8 cellular contexts compared by ENCODE assay signal in the genomic region with DNA sequence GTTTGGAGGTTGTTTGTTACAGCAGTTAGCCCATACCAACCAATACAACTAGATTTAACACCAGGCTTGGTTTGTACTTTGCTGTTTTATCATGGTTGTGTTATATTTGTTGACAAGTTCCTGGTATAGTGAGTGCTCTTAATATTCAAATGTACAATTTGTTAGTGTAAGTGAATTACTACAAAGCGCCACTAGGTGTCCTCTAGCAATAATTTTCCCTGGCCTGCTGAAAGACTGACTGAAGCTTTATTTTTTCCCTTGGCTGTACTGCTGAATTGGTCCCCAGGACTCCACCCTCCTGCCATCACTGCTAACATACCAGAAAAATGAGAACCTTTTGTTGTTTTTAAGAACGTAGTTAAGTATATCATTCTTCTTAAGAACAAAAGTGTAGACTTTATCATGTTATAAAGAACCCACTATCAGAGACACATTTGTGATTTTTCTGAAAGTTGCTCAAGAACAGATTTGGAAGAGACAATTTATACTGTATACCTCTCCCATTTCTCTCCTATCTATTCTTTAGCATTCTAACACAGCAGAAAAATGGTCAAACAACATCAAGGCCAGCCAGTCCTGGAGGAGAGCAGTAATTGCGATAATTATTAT.
A peak's percentile ranks its signal among the peaks of the same experiment; 100 is the strongest.
DNase-seq lines count a peak whose midpoint lies in the region; TF ChIP-seq lines count a peak whose summit lies in the region.

No MANE protein-coding gene starts in this region.

- CTCF ChIA-PET in activated naive CD4-positive, alpha-beta T cell treated with anti-CD3 and anti-CD28 coated beads, Interleukin-2, amount 10 ng/mL, durations not matched to agents 7 days and 5 days (lab: Charles Lee): interaction anchor here (0.7 to 10.8 kb wide), 7 partner anchors 9 to 241 kb away, joined by 3 to 93 read pairs (median 5); no protein-coding TSS in a partner anchor
- CTCF ChIA-PET in SK-N-SH (lab: Yijun Ruan, JAX): interaction anchor here (0.6 to 8.3 kb wide), 25 partner anchors 8 to 1104 kb away, joined by 3 to 109 read pairs (median 4); no protein-coding TSS in a partner anchor

- H3K79me2 ChIP-seq in H9 (ENCODE audit: insufficient read depth, low read length) (no peaks in the 10 kb centered on the region), SK-N-SH (ENCODE audit: insufficient read depth) (no peaks in the 10 kb centered on the region)

- no peaks in the 10 kb centered on the region for H3K23me2 ChIP-seq in H9 (ENCODE audit: insufficient read length, low read depth, low read length, poor library complexity, severe bottlenecking)

- H3K4me1 ChIP-seq in H9 (ENCODE audit: insufficient read depth, low read length) (peaks cover 8% of the 10 kb centered on the region), SK-N-SH (ENCODE audit: control insufficient read depth in 1 of 2, insufficient read depth in 2 of 2, low read depth in 1 of 2, low read length in 1 of 2) (no peaks in the 10 kb centered on the region; a peak in 2 of 4 replicates)

- H3K4me2 ChIP-seq in H9 (ENCODE audit: insufficient read depth, insufficient read length, low read length): no peak overlapping the region
- H3K4me2 ChIP-seq in SK-N-SH: no peak overlapping the region

- H3K27ac Mint-ChIP-seq in activated naive CD4-positive, alpha-beta T cell treated with anti-CD3 and anti-CD28 coated beads, Interleukin-2, amount 50 U/mL, for 24 hours: peak overlapping the region; percentile 31
- no peak overlapping the region for H3K27ac Mint-ChIP-seq in activated naive CD4-positive, alpha-beta T cell treated with anti-CD3 and anti-CD28 coated beads, Interleukin-2, amount 10 ng/mL, durations not matched to agents 7 days and 5 days
- H3K27ac Mint-ChIP-seq in H9 (peak overlapping the region in 2 of 3 experiments; percentile 72 to 82; a peak in 2 of 7 replicates), osteocyte (ENCODE audit: unreplicated experiment) (no peak overlapping the region)

- TF ChIP-seq RAD21 in SK-N-SH (IDR thresholded peaks at IDR 0.05; ENCODE audit: low read length): peak; percentile 83

- no peak overlapping the region for H3K4ac ChIP-seq in H9 (ENCODE audit: low read depth, low read length)

- TF ChIP-seq EP300 in SK-N-SH (IDR thresholded peaks at IDR 0.05; ENCODE audit: borderline replicate concordance in 1 of 2, low read depth in 1 of 2, low read length in 1 of 2): no peak

- POLR2A ChIA-PET in SK-N-SH (lab: Yijun Ruan, JAX): no interaction called here

- no CpG with 5 or more reads among the region's 3 CpGs for WGBS in H9 (ENCODE audit: extremely low coverage, insufficient read length, low lambda C conversion rate)
- WGBS in SK-N-SH (ENCODE audit: low lambda C conversion rate): 37% methylated on average over 3 of the region's 3 CpGs

- no peak overlapping the region for H2AK5ac ChIP-seq in H9 (ENCODE audit: insufficient read length, low read length)

- H2BK5ac ChIP-seq in H9 (ENCODE audit: insufficient read length, low read length): no peak overlapping the region

- peak; percentile 82 for TF ChIP-seq CTCF in H9 (conservative IDR thresholded peaks at IDR 0.05)
- TF ChIP-seq CTCF in SK-N-SH (IDR thresholded peaks at IDR 0.05): peak; percentile 71
- TF ChIP-seq CTCF in fibroblast of mammary gland (conservative IDR thresholded peaks at IDR 0.05; ENCODE audit: control insufficient read depth, insufficient read depth, low read depth, low read length): peak; percentile 71
- peak; percentile 77 for TF ChIP-seq CTCF in osteocyte (IDR thresholded peaks at IDR 0.05)

- no peaks in the 10 kb centered on the region for H3K4me1 Mint-ChIP-seq in activated naive CD4-positive, alpha-beta T cell treated with anti-CD3 and anti-CD28 coated beads, Interleukin-2, amount 50 U/mL, for 24 hours
- no peaks in the 10 kb centered on the region for H3K4me1 Mint-ChIP-seq in activated naive CD4-positive, alpha-beta T cell treated with anti-CD3 and anti-CD28 coated beads, Interleukin-2, amount 10 ng/mL, durations not matched to agents 7 days and 5 days
- peaks cover 58 to 66% of the 10 kb centered on the region in 2 experiments for H3K4me1 Mint-ChIP-seq in H9
- peaks cover 16% of the 10 kb centered on the region for H3K4me1 Mint-ChIP-seq in osteocyte (ENCODE audit: unreplicated experiment)

- no peaks in the 10 kb centered on the region for H3K9me3 ChIP-seq in H9 (ENCODE audit: control insufficient read depth, low read depth, low read length)
- H3K9me3 ChIP-seq in MG63: no peaks in the 10 kb centered on the region
- H3K9me3 ChIP-seq in SK-N-SH: no peaks in the 10 kb centered on the region

- H3K9me3 Mint-ChIP-seq in activated naive CD4-positive, alpha-beta T cell treated with anti-CD3 and anti-CD28 coated beads, Interleukin-2, amount 50 U/mL, for 24 hours: no peaks in the 10 kb centered on the region
- no peaks in the 10 kb centered on the region for H3K9me3 Mint-ChIP-seq in activated naive CD4-positive, alpha-beta T cell treated with anti-CD3 and anti-CD28 coated beads, Interleukin-2, amount 10 ng/mL, durations not matched to agents 7 days and 5 days
- H3K9me3 Mint-ChIP-seq in H9 (no peaks in the 10 kb centered on the region; a peak in 1 of 5 replicates), osteocyte (ENCODE audit: unreplicated experiment) (peaks cover 4% of the 10 kb centered on the region)

- no peak overlapping the region for H2BK120ac ChIP-seq in H9 (ENCODE audit: low read depth, low read length, poor library complexity, severe bottlenecking)

- no peaks in the 10 kb centered on the region for H3K9me2 ChIP-seq in SK-N-SH

- no peak overlapping the region for H4K91ac ChIP-seq in H9 (ENCODE audit: insufficient read length, low read depth, low read length)

- H3K27me3 ChIP-seq in H9 (ENCODE audit: insufficient read depth, low read length): no peaks in the 10 kb centered on the region
- H3K27me3 ChIP-seq in MG63: no peaks in the 10 kb centered on the region
- H3K27me3 ChIP-seq in SK-N-SH (ENCODE audit: insufficient read depth): no peaks in the 10 kb centered on the region

- no peak overlapping the region for H3K23ac ChIP-seq in H9 (ENCODE audit: insufficient read length, low read depth, low read length)

- H3K14ac ChIP-seq in H9 (ENCODE audit: insufficient read depth, low read length): no peak overlapping the region

- H3K27me3 Mint-ChIP-seq in activated naive CD4-positive, alpha-beta T cell treated with anti-CD3 and anti-CD28 coated beads, Interleukin-2, amount 50 U/mL, for 24 hours: peaks cover 14% of the 10 kb centered on the region
- H3K27me3 Mint-ChIP-seq in activated naive CD4-positive, alpha-beta T cell treated with anti-CD3 and anti-CD28 coated beads, Interleukin-2, amount 10 ng/mL, durations not matched to agents 7 days and 5 days: peaks cover 17% of the 10 kb centered on the region
- H3K27me3 Mint-ChIP-seq in H9 (ENCODE audit: low read depth): no peaks in the 10 kb centered on the region
- H3K27me3 Mint-ChIP-seq in osteocyte (ENCODE audit: unreplicated experiment): no peaks in the 10 kb centered on the region

- H3K79me1 ChIP-seq in H9 (ENCODE audit: insufficient read depth, low read depth, low read length, poor library complexity, severe bottlenecking): no peaks in the 10 kb centered on the region

- no peak overlapping the region for H2BK12ac ChIP-seq in H9 (ENCODE audit: insufficient read length, low read depth, low read length)

- H3K36me3 Mint-ChIP-seq in activated naive CD4-positive, alpha-beta T cell treated with anti-CD3 and anti-CD28 coated beads, Interleukin-2, amount 50 U/mL, for 24 hours: peaks cover 1% of the 10 kb centered on the region
- H3K36me3 Mint-ChIP-seq in activated naive CD4-positive, alpha-beta T cell treated with anti-CD3 and anti-CD28 coated beads, Interleukin-2, amount 10 ng/mL, durations not matched to agents 7 days and 5 days: no peaks in the 10 kb centered on the region
- no peaks in the 10 kb centered on the region for H3K36me3 Mint-ChIP-seq in H9 (ENCODE audit: insufficient read depth in 1 of 3, low read depth in 3 of 3)
- H3K36me3 Mint-ChIP-seq in osteocyte (ENCODE audit: unreplicated experiment): no peaks in the 10 kb centered on the region

- H3K36me3 ChIP-seq in MG63: no peaks in the 10 kb centered on the region
- H3K36me3 ChIP-seq in SK-N-SH (replicated peaks in 1 of 2; ENCODE audit: control insufficient read depth in 1 of 2, insufficient read depth in 2 of 2, low read length in 1 of 2): no peaks in the 10 kb centered on the region

- no peak overlapping the region for H2BK15ac ChIP-seq in H9 (ENCODE audit: low read depth, low read length)

- H3K9ac ChIP-seq in H9 (ENCODE audit: extremely low read depth, insufficient read length, low read length): no peak overlapping the region
- H3K9ac ChIP-seq in SK-N-SH: no peak overlapping the region

- H3K4me3 Mint-ChIP-seq in activated naive CD4-positive, alpha-beta T cell treated with anti-CD3 and anti-CD28 coated beads, Interleukin-2, amount 50 U/mL, for 24 hours: no peak overlapping the region
- no peak overlapping the region for H3K4me3 Mint-ChIP-seq in activated naive CD4-positive, alpha-beta T cell treated with anti-CD3 and anti-CD28 coated beads, Interleukin-2, amount 10 ng/mL, durations not matched to agents 7 days and 5 days
- no peak overlapping the region for H3K4me3 Mint-ChIP-seq in H9
- no peak overlapping the region for H3K4me3 Mint-ChIP-seq in osteocyte (ENCODE audit: unreplicated experiment)

- no peak overlapping the region for H3T11ph ChIP-seq in H9 (ENCODE audit: low read length)

- no peaks in the 10 kb centered on the region for H3F3A ChIP-seq in SK-N-SH (replicated peaks; ENCODE audit: insufficient read depth)

- no peak overlapping the region for H4K8ac ChIP-seq in H9 (replicated peaks; ENCODE audit: insufficient read length, low read depth, low read length)

- no peaks in the 10 kb centered on the region for H4K20me1 ChIP-seq in H9 (ENCODE audit: control insufficient read depth, insufficient read depth, insufficient read length)
- H4K20me1 ChIP-seq in SK-N-SH (ENCODE audit: insufficient read depth): no peaks in the 10 kb centered on the region

- H3K18ac ChIP-seq in H9 (ENCODE audit: insufficient read length, low read depth, low read length): no peak overlapping the region

- H4K5ac ChIP-seq in H9 (ENCODE audit: insufficient read length, low read depth, low read length): no peak overlapping the region

- H3K27ac ChIP-seq in H9 (ENCODE audit: insufficient read length, low read depth, low read length) (no peak overlapping the region), SK-N-SH (ENCODE audit: low read depth in 2 of 2, low read length in 1 of 2) (no peak overlapping the region)

- no peak overlapping the region for H2AFZ ChIP-seq in H9 (ENCODE audit: low read length)
- H2AFZ ChIP-seq in SK-N-SH (ENCODE audit: low read depth): no peak overlapping the region; the same call in 1 of the 2 replicates

- no peak overlapping the region for H3K56ac ChIP-seq in H9 (ENCODE audit: insufficient read length, low read depth, low read length)

- H3K4me3 ChIP-seq in MG63 (no peak overlapping the region), SK-N-SH (ENCODE audit: low read depth in 2 of 2, low read length in 1 of 2) (no peak overlapping the region), fibroblast of mammary gland (ENCODE audit: control insufficient read depth, low read depth, low read length) (no peak overlapping the region)

- no peak overlapping the region for H2BK20ac ChIP-seq in H9 (ENCODE audit: low read depth, low read length, poor library complexity, severe bottlenecking)

- no peak for DNase-seq in activated naive CD4-positive, alpha-beta T cell treated with anti-CD3 and anti-CD28 coated beads, Interleukin-2, amount 10 ng/mL, durations not matched to agents 7 days and 5 days
- no peak for DNase-seq in H9
- peak; percentile 31 for DNase-seq in MG63
- peak; percentile 42 for DNase-seq in SK-N-SH
- DNase-seq in fibroblast of mammary gland (ENCODE audit: low read depth): peak; percentile 73
- DNase-seq in osteocyte (ENCODE audit: extremely low spot score, unreplicated experiment): no peak
- DNase-seq in islet precursor cell: no peak

Comparison
In these comparisons a context has a peak if more than half of its experiments do, and no peak if none do; other contexts are left out.
1. H3K27ac Mint-ChIP-seq: peak in activated naive CD4-positive, alpha-beta T cell treated with anti-CD3 and anti-CD28 coated beads, Interleukin-2, amount 50 U/mL, for 24 hours (single experiment) and H9 (2 of 3); none in activated naive CD4-positive, alpha-beta T cell treated with anti-CD3 and anti-CD28 coated beads, Interleukin-2, amount 10 ng/mL, durations not matched to agents 7 days and 5 days (single experiment) and osteocyte (single experiment).
2. DNase-seq: peak in MG63 (single experiment), SK-N-SH (single experiment) and fibroblast of mammary gland (single experiment); none in activated naive CD4-positive, alpha-beta T cell treated with anti-CD3 and anti-CD28 coated beads, Interleukin-2, amount 10 ng/mL, durations not matched to agents 7 days and 5 days (single experiment), H9 (single experiment), osteocyte (single experiment) and islet precursor cell (single experiment).
3. Peak in every context shown above with its lines, with median percentiles within 50 percentile points of each other: CTCF ChIP-seq.